In genomic region chr18:52937840-52938239, GRCh38 we compare ENCODE assay signal across 28 cellular contexts.
"Had no signal": no experiment of that assay in that cellular context is flagged by ENCODE, and none has a peak within 500 bp of the region (broad histone marks: within the 10 kb centered on the region; RNA-seq: fewer than 3 reads in every experiment).

No MANE protein-coding gene starts in this region.

- H3K27me3 ChIP-seq: left lung, pancreas, stomach, testis, thyroid gland, transverse colon, upper lobe of right lung had no signal

- H3K4me1 ChIP-seq: left lung, lower lobe of right lung, pancreas, prostate gland, stomach, testis, thyroid gland, transverse colon, upper lobe of right lung had no signal

- H3K9me3 ChIP-seq: left lung, lower lobe of right lung, pancreas, prostate gland, stomach, testis, thyroid gland, transverse colon, upper lobe of right lung had no signal

- H3K36me3 ChIP-seq: left lung, lower lobe of right lung, pancreas, prostate gland, stomach, thyroid gland, transverse colon, upper lobe of right lung had no signal

- H3K27ac ChIP-seq: left lung, lower lobe of right lung, pancreas, prostate gland, skin epidermis, stomach, testis, thyroid gland, transverse colon, upper lobe of right lung had no signal

- H3K4me3 ChIP-seq: left lung, lower lobe of right lung, pancreas, prostate gland, skin epidermis, stomach, testis, thyroid gland, transverse colon, upper lobe of right lung had no signal

- DNase-seq: hypothalamus; immature natural killer cell; kidney; left colon; left lung; lower lobe of right lung; mammary epithelial cell; mesenchymal stem cell; naive thymus-derived CD8-positive, alpha-beta T cell; nucleus accumbens; pancreas; posterior cingulate gyrus; retina; right cardiac atrium; stimulated activated CD4-positive, alpha-beta T cell treated with anti-CD3 and anti-CD28 coated beads, Interleukin-12 subunit alpha, Interleukin-12 subunit beta, amount 100 ng/mL, for 4 hours; stimulated activated CD4-positive, alpha-beta T cell treated with anti-CD3 and anti-CD28 coated beads, Interleukin-15, amount 100 ng/mL, for 24 hours; stimulated activated CD4-positive, alpha-beta T cell treated with anti-CD3 and anti-CD28 coated beads, Interleukin-2, amount 100 ng/mL, for 24 hours; stimulated activated CD4-positive, alpha-beta T cell treated with anti-CD3 and anti-CD28 coated beads, Interleukin-4, amount 100 ng/mL, for 1 hour; stimulated activated naive B cell treated with anti-CD40 and anti-IgM and Interleukin-4, amounts not matched to agents 10 μg/mL and 1 μg/mL and 100 μg/mL, for 72 hours; stimulated activated naive CD8-positive, alpha-beta T cell treated with anti-CD3 and anti-CD28 coated beads, Interleukin-15, Interleukin-2, amounts not matched to agents 100 U/mL and 50 U/mL, for 24 hours; stomach; testis; thyroid gland; transverse colon; upper lobe of right lung had no signal

- ATAC-seq: left colon; left lung; lower lobe of right lung; naive thymus-derived CD8-positive, alpha-beta T cell; pancreas; right cardiac atrium; sciatic nerve; stimulated activated naive B cell treated with anti-CD40 and anti-IgM and Interleukin-4, amounts not matched to agents 10 μg/mL and 1 μg/mL and 100 μg/mL, for 72 hours; stimulated activated naive CD8-positive, alpha-beta T cell treated with anti-CD3 and anti-CD28 coated beads, Interleukin-15, Interleukin-2, amounts not matched to agents 100 U/mL and 50 U/mL, for 24 hours; upper lobe of right lung had no signal
